8 cellular contexts compared by ENCODE assay signal in genomic region chr22:22710719-22711531, GRCh38.
DNase-seq lines count a peak whose midpoint lies in the region; ATAC-seq, FAIRE-seq and TF ChIP-seq lines count a peak whose summit lies in the region.

No MANE protein-coding gene starts in this region.

- no peak overlapping the region for H3K4me3 ChIP-seq in CD4-positive, CD25-positive, alpha-beta regulatory T cell (ENCODE audit: low read depth, low read length)
- no peak overlapping the region for H3K4me3 ChIP-seq in K562

- TF ChIP-seq CTCF in K562 (IDR thresholded peaks at IDR 0.05 in 2 of 3, conservative IDR thresholded peaks at IDR 0.05 in 1 of 3; ENCODE audit: insufficient read depth in 2 of 3, low read depth in 1 of 3, low read length in 3 of 3): no peak

- no peak overlapping the region for H3K4me2 ChIP-seq in K562 (ENCODE audit: insufficient read depth, low read length)

- no peaks in the 10 kb centered on the region for H3K36me3 Mint-ChIP-seq in CD4-positive, CD25-positive, alpha-beta regulatory T cell

- FAIRE-seq in K562 (lab: Jason Lieb, UNC): peak; percentile 26

- H3K4me1 Mint-ChIP-seq in CD4-positive, CD25-positive, alpha-beta regulatory T cell: no peaks in the 10 kb centered on the region

- peak in 1 of 2 donors; percentile 46 for ATAC-seq in CD4-positive, CD25-positive, alpha-beta regulatory T cell (ENCODE audit: low read depth in 2 of 2)
- peak; percentile 88 for ATAC-seq in K562
- ATAC-seq in HG03159 (IDR thresholded peaks at IDR 0.05; ENCODE audit: unreplicated experiment): no peak
- no peak for ATAC-seq in GM21786 (IDR thresholded peaks at IDR 0.05; ENCODE audit: unreplicated experiment)

- in situ Hi-C loops in K562 (cut with MboI): no loop called here

- BruUV-seq in K562 (replicated peaks; lab: Mats Ljungman, UMichigan): no TSS peak

- CTCF ChIA-PET in HEK293T (lab: Yijun Ruan, JAX) (interaction anchor here (1.0 to 1.7 kb wide), 8 partner anchors 11 to 246 kb away, joined by 3 to 9 read pairs (median 5); no protein-coding TSS in a partner anchor), K562 (lab: Yijun Ruan, JAX; ENCODE audit: low intra/inter-chr PET ratio) (interaction anchor here (0.6 to 4.8 kb wide), 27 partner anchors 8 to 288 kb away, joined by 3 to 60 read pairs (median 5); no protein-coding TSS in a partner anchor)

- DNase-seq in CD4-positive, CD25-positive, alpha-beta regulatory T cell: peak; percentile 57 to 59 (median 58)
- peak; percentile 76 for DNase-seq in HEK293T (ENCODE audit: extremely low spot score)
- DNase-seq in UCSD-AML1 (lab: John Stamatoyannopoulos, UW; ENCODE audit: unreplicated experiment): peak; percentile 46
- peak; percentile 93 to 100 (median 99) for DNase-seq in K562 (ENCODE audit: extremely low read depth in 1 of 4, low spot score in 3 of 4)
- peak; percentile 51 for DNase-seq in kidney tubule cell (ENCODE audit: low spot score)
- DNase-seq in stimulated activated CD4-positive, alpha-beta T cell treated with anti-CD3 and anti-CD28 coated beads, TNF-alpha, amount 100 ng/mL, for 1 hour (ENCODE audit: low read depth in 3 of 3, low spot score in 1 of 3): peak; percentile 53 to 76 (median 59)

- H3K27ac Mint-ChIP-seq in CD4-positive, CD25-positive, alpha-beta regulatory T cell: peak overlapping the region in 2 of 3 donors; percentile 50 to 72

- no peaks in the 10 kb centered on the region for H3K9me3 ChIP-seq in CD4-positive, CD25-positive, alpha-beta regulatory T cell (ENCODE audit: control insufficient read depth in 2 of 2, low read length in 2 of 2)
- no peaks in the 10 kb centered on the region for H3K9me3 ChIP-seq in K562 (replicated peaks; ENCODE audit: control insufficient read depth, insufficient read depth, low read depth, low read length)

- no peak overlapping the region for H2AFZ ChIP-seq in K562 (ENCODE audit: low read depth, low read length)

- no peaks in the 10 kb centered on the region for H3K4me1 ChIP-seq in CD4-positive, CD25-positive, alpha-beta regulatory T cell (ENCODE audit: control insufficient read depth, insufficient read depth, low read length, poor library complexity, severe bottlenecking)
- no peaks in the 10 kb centered on the region for H3K4me1 ChIP-seq in K562 (replicated peaks in 1 of 2; ENCODE audit: control insufficient read depth in 2 of 2, insufficient read depth in 2 of 2, low read length in 2 of 2)

- H3K27ac ChIP-seq in CD4-positive, CD25-positive, alpha-beta regulatory T cell (ENCODE audit: insufficient read depth, low read length, poor library complexity, severe bottlenecking): no peak overlapping the region
- H3K27ac ChIP-seq in K562 (ENCODE audit: extremely low read depth, low read depth, low read length): no peak overlapping the region

- no peaks in the 10 kb centered on the region for H3K27me3 ChIP-seq in CD4-positive, CD25-positive, alpha-beta regulatory T cell (ENCODE audit: control insufficient read depth, insufficient read depth, low read length)
- peaks cover 3 to 20% of the 10 kb centered on the region in 2 experiments; a peak in 2 of 5 replicates for H3K27me3 ChIP-seq in K562 (ENCODE audit: control insufficient read depth in 2 of 2, insufficient read depth in 2 of 2, low read length in 2 of 2)

- POLR2A ChIA-PET in HEK293T (lab: Yijun Ruan, JAX) (interaction anchor here (0.9 kb wide), 1 partner anchor 174 kb away, joined by 3 read pairs; no protein-coding TSS in a partner anchor), K562 (lab: Yijun Ruan, JAX) (interaction anchor here (1.0 to 11.0 kb wide), 7 partner anchors 12 to 172 kb away, joined by 3 to 122 read pairs (median 8); no protein-coding TSS in a partner anchor)

- no peaks in the 10 kb centered on the region for H3K36me3 ChIP-seq in CD4-positive, CD25-positive, alpha-beta regulatory T cell (ENCODE audit: control insufficient read depth, insufficient read depth, low read length)
- no peaks in the 10 kb centered on the region for H3K36me3 ChIP-seq in K562 (ENCODE audit: control insufficient read depth, insufficient read depth, low read length)

- no peak for TF ChIP-seq POLR2A in K562 (conservative IDR thresholded peaks at IDR 0.05)

- H3K9me1 ChIP-seq in K562 (ENCODE audit: control insufficient read depth, insufficient read depth, low read length): no peaks in the 10 kb centered on the region

- no peaks in the 10 kb centered on the region for H3K9me3 Mint-ChIP-seq in CD4-positive, CD25-positive, alpha-beta regulatory T cell

- TF ChIP-seq EP300 in K562 (IDR thresholded peaks at IDR 0.05; ENCODE audit: low read length): no peak

- H4K20me1 ChIP-seq in K562 (replicated peaks; ENCODE audit: control insufficient read depth, insufficient read depth, low read length): peaks cover 39% of the 10 kb centered on the region

- no peak for TF ChIP-seq RAD21 in K562 (CRISPR knock-in tag; conservative IDR thresholded peaks at IDR 0.05 in 1 of 2, IDR thresholded peaks at IDR 0.05 in 1 of 2)

- H3K79me2 ChIP-seq in K562 (ENCODE audit: control insufficient read depth, insufficient read depth, low read length): no peaks in the 10 kb centered on the region

- intact Hi-C loops in K562 (cut with micrococcal nuclease): loop anchor here (1.0 to 5.0 kb wide), 2 partner anchors 37 to 39 kb away; no protein-coding TSS in a partner anchor

- WGBS in K562 (ENCODE audit: insufficient coverage, low coverage, missing lambda C conversion rate): under 1% methylated on average over 11 of the region's 11 CpGs

- peaks cover 10% of the 10 kb centered on the region for H3K27me3 Mint-ChIP-seq in CD4-positive, CD25-positive, alpha-beta regulatory T cell

- H3K9ac ChIP-seq in K562 (ENCODE audit: insufficient read depth in 1 of 2, low read depth in 2 of 2, low read length in 2 of 2): no peak overlapping the region

- no peak overlapping the region for H3K4me3 Mint-ChIP-seq in CD4-positive, CD25-positive, alpha-beta regulatory T cell

TF ChIP-seq in HEK293T, 16 proteins besides CTCF, POLR2A, EP300 and RAD21:
- TF ChIP-seq TARDBP (IDR thresholded peaks at IDR 0.05) (no peak), L3MBTL2 (conservative IDR thresholded peaks at IDR 0.05) (no peak), LEF1 (IDR thresholded peaks at IDR 0.05; ENCODE audit: borderline replicate concordance) (no peak), NFRKB (IDR thresholded peaks at IDR 0.05) (no peak), PKNOX1 (IDR thresholded peaks at IDR 0.05) (no peak), ELF4 (IDR thresholded peaks at IDR 0.05) (no peak), HDGF (IDR thresholded peaks at IDR 0.05; ENCODE audit: borderline replicate concordance) (no peak), FOXK2 (IDR thresholded peaks at IDR 0.05) (no peak), SP1 (IDR thresholded peaks at IDR 0.05) (no peak), ZNF384 (IDR thresholded peaks at IDR 0.05) (no peak), FOXM1 (IDR thresholded peaks at IDR 0.05; ENCODE audit: borderline replicate concordance) (no peak), CTBP1 (IDR thresholded peaks at IDR 0.05; ENCODE audit: borderline replicate concordance) (no peak), FOXA1 (IDR thresholded peaks at IDR 0.05) (no peak), SUZ12 (IDR thresholded peaks at IDR 0.05) (no peak), BHLHE40 (IDR thresholded peaks at IDR 0.05; ENCODE audit: borderline replicate concordance) (no peak), ARNT (IDR thresholded peaks at IDR 0.05) (no peak)
TF ChIP-seq in HEK293T: peak in this region for 0.

TF ChIP-seq in K562, 482 proteins besides CTCF, POLR2A, EP300 and RAD21 (continues in another document):
- TF ChIP-seq DACH1 (IDR thresholded peaks at IDR 0.05; ENCODE audit: partially characterized antibody): peak; percentile 47
- TF ChIP-seq, protein P1, sequence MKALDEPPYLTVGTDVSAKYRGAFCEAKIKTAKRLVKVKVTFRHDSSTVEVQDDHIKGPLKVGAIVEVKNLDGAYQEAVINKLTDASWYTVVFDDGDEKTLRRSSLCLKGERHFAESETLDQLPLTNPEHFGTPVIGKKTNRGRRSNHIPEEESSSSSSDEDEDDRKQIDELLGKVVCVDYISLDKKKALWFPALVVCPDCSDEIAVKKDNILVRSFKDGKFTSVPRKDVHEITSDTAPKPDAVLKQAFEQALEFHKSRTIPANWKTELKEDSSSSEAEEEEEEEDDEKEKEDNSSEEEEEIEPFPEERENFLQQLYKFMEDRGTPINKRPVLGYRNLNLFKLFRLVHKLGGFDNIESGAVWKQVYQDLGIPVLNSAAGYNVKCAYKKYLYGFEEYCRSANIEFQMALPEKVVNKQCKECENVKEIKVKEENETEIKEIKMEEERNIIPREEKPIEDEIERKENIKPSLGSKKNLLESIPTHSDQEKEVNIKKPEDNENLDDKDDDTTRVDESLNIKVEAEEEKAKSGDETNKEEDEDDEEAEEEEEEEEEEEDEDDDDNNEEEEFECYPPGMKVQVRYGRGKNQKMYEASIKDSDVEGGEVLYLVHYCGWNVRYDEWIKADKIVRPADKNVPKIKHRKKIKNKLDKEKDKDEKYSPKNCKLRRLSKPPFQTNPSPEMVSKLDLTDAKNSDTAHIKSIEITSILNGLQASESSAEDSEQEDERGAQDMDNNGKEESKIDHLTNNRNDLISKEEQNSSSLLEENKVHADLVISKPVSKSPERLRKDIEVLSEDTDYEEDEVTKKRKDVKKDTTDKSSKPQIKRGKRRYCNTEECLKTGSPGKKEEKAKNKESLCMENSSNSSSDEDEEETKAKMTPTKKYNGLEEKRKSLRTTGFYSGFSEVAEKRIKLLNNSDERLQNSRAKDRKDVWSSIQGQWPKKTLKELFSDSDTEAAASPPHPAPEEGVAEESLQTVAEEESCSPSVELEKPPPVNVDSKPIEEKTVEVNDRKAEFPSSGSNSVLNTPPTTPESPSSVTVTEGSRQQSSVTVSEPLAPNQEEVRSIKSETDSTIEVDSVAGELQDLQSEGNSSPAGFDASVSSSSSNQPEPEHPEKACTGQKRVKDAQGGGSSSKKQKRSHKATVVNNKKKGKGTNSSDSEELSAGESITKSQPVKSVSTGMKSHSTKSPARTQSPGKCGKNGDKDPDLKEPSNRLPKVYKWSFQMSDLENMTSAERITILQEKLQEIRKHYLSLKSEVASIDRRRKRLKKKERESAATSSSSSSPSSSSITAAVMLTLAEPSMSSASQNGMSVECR (CRISPR knock-in tag; IDR thresholded peaks at IDR 0.05): no peak
- no peak for TF ChIP-seq ARNT (IDR thresholded peaks at IDR 0.05)
- no peak for TF ChIP-seq ZNF3 (CRISPR knock-in tag; IDR thresholded peaks at IDR 0.05)
- TF ChIP-seq ASH1L (IDR thresholded peaks at IDR 0.05; ENCODE audit: borderline replicate concordance, low read depth, partially characterized antibody): no peak
- no peak for TF ChIP-seq TCF3 (CRISPR knock-in tag; IDR thresholded peaks at IDR 0.05)
- TF ChIP-seq, protein P2, sequence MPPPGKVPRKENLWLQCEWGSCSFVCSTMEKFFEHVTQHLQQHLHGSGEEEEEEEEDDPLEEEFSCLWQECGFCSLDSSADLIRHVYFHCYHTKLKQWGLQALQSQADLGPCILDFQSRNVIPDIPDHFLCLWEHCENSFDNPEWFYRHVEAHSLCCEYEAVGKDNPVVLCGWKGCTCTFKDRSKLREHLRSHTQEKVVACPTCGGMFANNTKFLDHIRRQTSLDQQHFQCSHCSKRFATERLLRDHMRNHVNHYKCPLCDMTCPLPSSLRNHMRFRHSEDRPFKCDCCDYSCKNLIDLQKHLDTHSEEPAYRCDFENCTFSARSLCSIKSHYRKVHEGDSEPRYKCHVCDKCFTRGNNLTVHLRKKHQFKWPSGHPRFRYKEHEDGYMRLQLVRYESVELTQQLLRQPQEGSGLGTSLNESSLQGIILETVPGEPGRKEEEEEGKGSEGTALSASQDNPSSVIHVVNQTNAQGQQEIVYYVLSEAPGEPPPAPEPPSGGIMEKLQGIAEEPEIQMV (tag; conservative IDR thresholded peaks at IDR 0.05; ENCODE audit: low read depth): no peak

Comparison
In these comparisons a context has a peak if more than half of its experiments do, and no peak if none do; other contexts are left out.
1. DNase-seq: peak in every context shown above with its lines; median percentile 99 in K562; 76 in HEK293T; 59 in stimulated activated CD4-positive, alpha-beta T cell treated with anti-CD3 and anti-CD28 coated beads, TNF-alpha, amount 100 ng/mL, for 1 hour; 58 in CD4-positive, CD25-positive, alpha-beta regulatory T cell; 51 in kidney tubule cell; 46 in UCSD-AML1.